In the genomic region with DNA sequence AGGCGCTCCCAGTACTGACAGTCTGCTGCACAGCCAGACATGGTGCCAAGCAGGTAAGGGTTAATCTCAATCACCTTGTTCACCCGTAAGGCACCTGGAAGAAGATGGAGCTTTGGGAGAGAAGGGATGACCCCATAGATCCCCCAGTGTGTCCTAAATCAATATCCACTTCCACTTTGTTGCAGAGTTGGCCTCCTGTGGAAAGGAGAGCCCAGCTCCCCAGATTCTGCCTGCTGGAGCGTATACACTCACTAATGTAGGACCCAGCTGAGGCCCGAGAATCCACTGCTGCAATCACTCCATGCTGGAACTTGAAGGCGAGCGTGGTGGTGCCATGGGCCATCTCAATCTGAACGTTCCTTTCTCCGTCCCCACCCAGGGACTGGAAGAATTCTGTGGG, we compare ENCODE assay signal across 9 cellular contexts. TPM values are rescaled to one million over a fixed set of nuclear protein-coding genes. Genes with fewer than 3 reads are reported as not detected.
A peak's percentile ranks its signal among the peaks of the same experiment; 100 is the strongest.
DNase-seq lines count a peak whose midpoint lies in the region; ATAC-seq and TF ChIP-seq lines count a peak whose summit lies in the region.
"Had no signal": no experiment of that assay in that cellular context is flagged by ENCODE, and none has a peak within 500 bp of the region (broad histone marks: within the 10 kb centered on the region; RNA-seq: fewer than 3 reads in every experiment).

No MANE protein-coding gene starts in this region.

- H3K79me2 ChIP-seq in PC-3 (ENCODE audit: low read length), result peaks cover 4% of the 10 kb centered on the region

- H4K20me1 ChIP-seq in PC-3 (ENCODE audit: low read length), result no peaks in the 10 kb centered on the region

- H3K9ac ChIP-seq in PC-3 (ENCODE audit: low read length) (no peak overlapping the region), skeletal muscle satellite cell (ENCODE audit: low read depth, low read length) (no peak overlapping the region)

- H3K9me3 ChIP-seq in PC-3 (ENCODE audit: low read length) (no peaks in the 10 kb centered on the region), skeletal muscle satellite cell (replicated peaks; ENCODE audit: low read length) (no peaks in the 10 kb centered on the region)

- intact Hi-C loops in PC-3 (cut with micrococcal nuclease), result no loop called here

- CTCF ChIA-PET in PC-3 (lab: Charles Lee), result no interaction called here

- DNase-seq in GM12865 (ENCODE audit: low read depth) (no peak), PC-3 (no peak), fibroblast of pulmonary artery (ENCODE audit: low read depth) (no peak), cerebellar cortex (ENCODE audit: low spot score) (no peak), NCI-H2029 (lab: John Stamatoyannopoulos, UW) (no peak)
- DNase-seq in NK-92 treated with Interleukin-12 subunit alpha and Interleukin-12 subunit beta, amount 100 ng/mL, for 24 hours (lab: John Stamatoyannopoulos, UW), result no peak
- DNase-seq: HCEC 1CT, posterior cingulate gyrus had no signal

- POLR2A ChIA-PET in PC-3 (lab: Charles Lee; ENCODE audit: unreplicated experiment), result no interaction called here

- peak overlapping the region; percentile 99; the same call in 1 of the 2 replicates for H2AFZ ChIP-seq in PC-3 (ENCODE audit: low read length)

- TF ChIP-seq CTCF in GM12865 (IDR thresholded peaks at IDR 0.05; ENCODE audit: insufficient read depth, low read depth, low read length, missing control alignments) (no peak), PC-3 (conservative IDR thresholded peaks at IDR 0.05; ENCODE audit: low read depth, low read length) (no peak), fibroblast of pulmonary artery (IDR thresholded peaks at IDR 0.05; ENCODE audit: low read length, missing control alignments) (no peak)

- peaks cover 9% of the 10 kb centered on the region; the same call in 1 of the 2 replicates for H3K4me1 ChIP-seq in PC-3 (ENCODE audit: insufficient read depth, low read length)
- H3K4me1 ChIP-seq in skeletal muscle satellite cell (ENCODE audit: control insufficient read depth, insufficient read depth, low read length), result peaks cover 6% of the 10 kb centered on the region

- H3K4me3 ChIP-seq in GM12865 (ENCODE audit: low read depth, low read length) (peak overlapping the region; percentile 96), PC-3 (ENCODE audit: low read length) (peak overlapping the region; percentile 96; the same call in 1 of the 2 replicates), fibroblast of pulmonary artery (replicated peaks; ENCODE audit: low read depth, low read length) (peak overlapping the region; percentile 2), skeletal muscle satellite cell (ENCODE audit: low read length) (no peak overlapping the region)

- no peaks in the 10 kb centered on the region for H3K36me3 ChIP-seq in PC-3 (ENCODE audit: low read depth, low read length)
- peaks cover 4% of the 10 kb centered on the region for H3K36me3 ChIP-seq in skeletal muscle satellite cell (ENCODE audit: insufficient read depth, low read length)

- H3K27ac ChIP-seq in PC-3 (ENCODE audit: low read length), result no peak overlapping the region

- H3F3A ChIP-seq in PC-3 (ENCODE audit: low read length, unreplicated experiment), result no peaks in the 10 kb centered on the region

- ATAC-seq in PC-3, result no peak

- H3K9me2 ChIP-seq in PC-3 (replicated peaks; ENCODE audit: low read length), result no peaks in the 10 kb centered on the region

- H3K27me3 ChIP-seq in PC-3 (ENCODE audit: low read length), result no peaks in the 10 kb centered on the region
- H3K27me3 ChIP-seq in skeletal muscle satellite cell (ENCODE audit: control insufficient read depth, insufficient read depth, low read length), result no peaks in the 10 kb centered on the region

- peak overlapping the region; percentile 94; the same call in 1 of the 2 replicates for H3K4me2 ChIP-seq in PC-3 (ENCODE audit: low read length)
- peak overlapping the region; percentile 94 for H3K4me2 ChIP-seq in skeletal muscle satellite cell (ENCODE audit: low read length)

- BruUV-seq in PC-3 (replicated peaks; lab: Mats Ljungman, UMichigan), result no TSS peak

RNA-seq across cellular contexts. Expression of gene PSMB8, which starts 1.2 kb away (rescaled TPM):
- total RNA-seq in PC-3 (2014; rRNA removed), result 21.2 and 31.6 TPM in 2 replicates
- total RNA-seq in skeletal muscle satellite cell (2012; rRNA removed), result 31.0 and 40.1 TPM in 2 replicates

RNA-seq across cellular contexts. Expression of gene TAP2, which starts 4.2 kb away (rescaled TPM):
- total RNA-seq in PC-3 (2014; rRNA removed), result 90.5 and 93.0 TPM in 2 replicates
- total RNA-seq in skeletal muscle satellite cell (2012; rRNA removed), result 11.7 and 13.3 TPM in 2 replicates

RNA-seq across cellular contexts. Expression of gene TAP1, which starts 10.8 kb away (rescaled TPM):
- 15.8 and 19.4 TPM in 2 replicates for total RNA-seq in PC-3 (2014; rRNA removed)
- 25.8 and 28.9 TPM in 2 replicates for total RNA-seq in skeletal muscle satellite cell (2012; rRNA removed)

RNA-seq across cellular contexts. Expression of gene PSMB9, which starts 11.3 kb away (rescaled TPM):
- total RNA-seq in PC-3 (2014; rRNA removed), result 0.40 and 1.5 TPM in 2 replicates
- total RNA-seq in skeletal muscle satellite cell (2012; rRNA removed), result 3.3 and 10.1 TPM in 2 replicates

RNA-seq across cellular contexts. Expression of gene HLA-DOB, which starts 25.9 kb away (rescaled TPM):
- total RNA-seq in PC-3 (2014; rRNA removed), result 0.29 and 0.63 TPM in 2 replicates
- 0.22 and 1.3 TPM in 2 replicates for total RNA-seq in skeletal muscle satellite cell (2012; rRNA removed)
